Comparison of ENCODE assay signal across 1 cellular context in the genomic region with DNA sequence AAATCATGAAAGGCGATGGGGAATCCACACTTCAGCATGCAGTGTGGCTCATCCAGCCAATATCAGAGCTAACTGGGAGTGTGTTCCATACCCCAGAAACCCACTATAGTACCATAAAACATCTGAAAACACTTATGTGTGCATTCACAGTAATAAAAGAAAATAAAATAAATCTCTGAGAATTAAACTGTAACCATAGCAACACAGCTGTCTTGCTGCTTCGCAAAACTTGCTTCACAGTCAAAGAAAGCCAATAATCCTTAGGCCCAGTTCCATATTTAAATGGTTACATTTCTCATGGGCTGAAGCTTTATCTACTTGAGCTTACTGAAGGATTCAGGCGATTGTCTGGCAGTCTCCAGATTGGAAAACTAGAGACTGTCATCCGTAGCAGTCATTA.
A peak's percentile ranks its signal among the peaks of the same experiment; 100 is the strongest.
TF ChIP-seq lines count a peak whose summit lies in the region.

No MANE protein-coding gene starts in this region.

TF ChIP-seq in K562, 482 proteins besides CTCF, POLR2A, EP300 and RAD21:
- TF ChIP-seq RFX1 (IDR thresholded peaks at IDR 0.05), result peak; percentile 73
- no peak for TF ChIP-seq CHCHD3 (CRISPR knock-in tag; IDR thresholded peaks at IDR 0.05)
